ENCODE assay signal across 1 cellular context in the genomic region with DNA sequence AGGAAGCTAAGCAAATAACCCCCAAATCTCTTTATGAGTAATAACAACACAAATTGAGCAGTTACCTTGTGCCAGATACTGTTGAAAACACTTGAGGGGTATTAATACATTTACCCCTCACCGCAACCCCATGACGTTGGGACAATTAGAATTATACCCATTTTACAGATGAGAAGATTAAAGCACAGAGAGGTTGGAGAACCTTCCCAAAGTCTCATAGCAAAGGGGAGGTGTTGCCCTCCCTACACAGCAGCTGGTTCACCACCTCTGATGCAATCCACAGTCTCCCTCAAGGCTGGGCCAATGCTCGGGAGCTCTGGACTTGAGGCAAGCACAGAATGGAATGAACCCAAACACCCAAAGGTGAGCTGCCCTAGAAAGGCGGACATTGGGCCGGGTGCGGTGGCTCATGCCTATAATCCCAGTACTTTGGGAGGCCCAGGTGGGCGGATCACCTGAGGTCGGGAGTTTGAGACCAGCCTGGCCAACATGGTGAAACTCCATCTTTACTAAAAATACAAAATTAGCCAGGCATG.
A peak's percentile ranks its signal among the peaks of the same experiment; 100 is the strongest.
TF ChIP-seq lines count a peak whose summit lies in the region.

No MANE protein-coding gene starts in this region.

TF ChIP-seq in K562, 482 proteins besides CTCF, POLR2A, EP300 and RAD21:
- 0 out of 2 replicates have a peak, but pooled peaks have one; percentile 49 for TF ChIP-seq ADNP (tag; IDR thresholded peaks at IDR 0.05)
- peak; percentile 23 to 27; a peak in 1 of 4 replicates for TF ChIP-seq KDM1A (IDR thresholded peaks at IDR 0.05)
- TF ChIP-seq NFE2 (IDR thresholded peaks at IDR 0.05; ENCODE audit: low read depth): no peak
- TF ChIP-seq ZKSCAN1 (IDR thresholded peaks at IDR 0.05; ENCODE audit: low read depth, low read length): no peak
- TF ChIP-seq RBM25 (IDR thresholded peaks at IDR 0.05; ENCODE audit: low read depth, low read length, severe bottlenecking): peak; percentile 31
- TF ChIP-seq ZNF507 (tag; conservative IDR thresholded peaks at IDR 0.05): no peak
- peak; percentile 58; the same call in 1 of the 2 replicates for TF ChIP-seq BCOR (IDR thresholded peaks at IDR 0.05)
